In genomic region chr9:76542360-76542759, GRCh38 we compare ENCODE assay signal across 1 cellular context.
TF ChIP-seq lines count a peak whose summit lies in the region.

No MANE protein-coding gene starts in this region.

TF ChIP-seq in K562, 482 proteins besides CTCF, POLR2A, EP300 and RAD21 (continued from another document):
- TF ChIP-seq, protein P1, sequence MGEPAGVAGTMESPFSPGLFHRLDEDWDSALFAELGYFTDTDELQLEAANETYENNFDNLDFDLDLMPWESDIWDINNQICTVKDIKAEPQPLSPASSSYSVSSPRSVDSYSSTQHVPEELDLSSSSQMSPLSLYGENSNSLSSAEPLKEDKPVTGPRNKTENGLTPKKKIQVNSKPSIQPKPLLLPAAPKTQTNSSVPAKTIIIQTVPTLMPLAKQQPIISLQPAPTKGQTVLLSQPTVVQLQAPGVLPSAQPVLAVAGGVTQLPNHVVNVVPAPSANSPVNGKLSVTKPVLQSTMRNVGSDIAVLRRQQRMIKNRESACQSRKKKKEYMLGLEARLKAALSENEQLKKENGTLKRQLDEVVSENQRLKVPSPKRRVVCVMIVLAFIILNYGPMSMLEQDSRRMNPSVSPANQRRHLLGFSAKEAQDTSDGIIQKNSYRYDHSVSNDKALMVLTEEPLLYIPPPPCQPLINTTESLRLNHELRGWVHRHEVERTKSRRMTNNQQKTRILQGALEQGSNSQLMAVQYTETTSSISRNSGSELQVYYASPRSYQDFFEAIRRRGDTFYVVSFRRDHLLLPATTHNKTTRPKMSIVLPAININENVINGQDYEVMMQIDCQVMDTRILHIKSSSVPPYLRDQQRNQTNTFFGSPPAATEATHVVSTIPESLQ (CRISPR knock-in tag; IDR thresholded peaks at IDR 0.05), result no peak
- TF ChIP-seq, protein P2, sequence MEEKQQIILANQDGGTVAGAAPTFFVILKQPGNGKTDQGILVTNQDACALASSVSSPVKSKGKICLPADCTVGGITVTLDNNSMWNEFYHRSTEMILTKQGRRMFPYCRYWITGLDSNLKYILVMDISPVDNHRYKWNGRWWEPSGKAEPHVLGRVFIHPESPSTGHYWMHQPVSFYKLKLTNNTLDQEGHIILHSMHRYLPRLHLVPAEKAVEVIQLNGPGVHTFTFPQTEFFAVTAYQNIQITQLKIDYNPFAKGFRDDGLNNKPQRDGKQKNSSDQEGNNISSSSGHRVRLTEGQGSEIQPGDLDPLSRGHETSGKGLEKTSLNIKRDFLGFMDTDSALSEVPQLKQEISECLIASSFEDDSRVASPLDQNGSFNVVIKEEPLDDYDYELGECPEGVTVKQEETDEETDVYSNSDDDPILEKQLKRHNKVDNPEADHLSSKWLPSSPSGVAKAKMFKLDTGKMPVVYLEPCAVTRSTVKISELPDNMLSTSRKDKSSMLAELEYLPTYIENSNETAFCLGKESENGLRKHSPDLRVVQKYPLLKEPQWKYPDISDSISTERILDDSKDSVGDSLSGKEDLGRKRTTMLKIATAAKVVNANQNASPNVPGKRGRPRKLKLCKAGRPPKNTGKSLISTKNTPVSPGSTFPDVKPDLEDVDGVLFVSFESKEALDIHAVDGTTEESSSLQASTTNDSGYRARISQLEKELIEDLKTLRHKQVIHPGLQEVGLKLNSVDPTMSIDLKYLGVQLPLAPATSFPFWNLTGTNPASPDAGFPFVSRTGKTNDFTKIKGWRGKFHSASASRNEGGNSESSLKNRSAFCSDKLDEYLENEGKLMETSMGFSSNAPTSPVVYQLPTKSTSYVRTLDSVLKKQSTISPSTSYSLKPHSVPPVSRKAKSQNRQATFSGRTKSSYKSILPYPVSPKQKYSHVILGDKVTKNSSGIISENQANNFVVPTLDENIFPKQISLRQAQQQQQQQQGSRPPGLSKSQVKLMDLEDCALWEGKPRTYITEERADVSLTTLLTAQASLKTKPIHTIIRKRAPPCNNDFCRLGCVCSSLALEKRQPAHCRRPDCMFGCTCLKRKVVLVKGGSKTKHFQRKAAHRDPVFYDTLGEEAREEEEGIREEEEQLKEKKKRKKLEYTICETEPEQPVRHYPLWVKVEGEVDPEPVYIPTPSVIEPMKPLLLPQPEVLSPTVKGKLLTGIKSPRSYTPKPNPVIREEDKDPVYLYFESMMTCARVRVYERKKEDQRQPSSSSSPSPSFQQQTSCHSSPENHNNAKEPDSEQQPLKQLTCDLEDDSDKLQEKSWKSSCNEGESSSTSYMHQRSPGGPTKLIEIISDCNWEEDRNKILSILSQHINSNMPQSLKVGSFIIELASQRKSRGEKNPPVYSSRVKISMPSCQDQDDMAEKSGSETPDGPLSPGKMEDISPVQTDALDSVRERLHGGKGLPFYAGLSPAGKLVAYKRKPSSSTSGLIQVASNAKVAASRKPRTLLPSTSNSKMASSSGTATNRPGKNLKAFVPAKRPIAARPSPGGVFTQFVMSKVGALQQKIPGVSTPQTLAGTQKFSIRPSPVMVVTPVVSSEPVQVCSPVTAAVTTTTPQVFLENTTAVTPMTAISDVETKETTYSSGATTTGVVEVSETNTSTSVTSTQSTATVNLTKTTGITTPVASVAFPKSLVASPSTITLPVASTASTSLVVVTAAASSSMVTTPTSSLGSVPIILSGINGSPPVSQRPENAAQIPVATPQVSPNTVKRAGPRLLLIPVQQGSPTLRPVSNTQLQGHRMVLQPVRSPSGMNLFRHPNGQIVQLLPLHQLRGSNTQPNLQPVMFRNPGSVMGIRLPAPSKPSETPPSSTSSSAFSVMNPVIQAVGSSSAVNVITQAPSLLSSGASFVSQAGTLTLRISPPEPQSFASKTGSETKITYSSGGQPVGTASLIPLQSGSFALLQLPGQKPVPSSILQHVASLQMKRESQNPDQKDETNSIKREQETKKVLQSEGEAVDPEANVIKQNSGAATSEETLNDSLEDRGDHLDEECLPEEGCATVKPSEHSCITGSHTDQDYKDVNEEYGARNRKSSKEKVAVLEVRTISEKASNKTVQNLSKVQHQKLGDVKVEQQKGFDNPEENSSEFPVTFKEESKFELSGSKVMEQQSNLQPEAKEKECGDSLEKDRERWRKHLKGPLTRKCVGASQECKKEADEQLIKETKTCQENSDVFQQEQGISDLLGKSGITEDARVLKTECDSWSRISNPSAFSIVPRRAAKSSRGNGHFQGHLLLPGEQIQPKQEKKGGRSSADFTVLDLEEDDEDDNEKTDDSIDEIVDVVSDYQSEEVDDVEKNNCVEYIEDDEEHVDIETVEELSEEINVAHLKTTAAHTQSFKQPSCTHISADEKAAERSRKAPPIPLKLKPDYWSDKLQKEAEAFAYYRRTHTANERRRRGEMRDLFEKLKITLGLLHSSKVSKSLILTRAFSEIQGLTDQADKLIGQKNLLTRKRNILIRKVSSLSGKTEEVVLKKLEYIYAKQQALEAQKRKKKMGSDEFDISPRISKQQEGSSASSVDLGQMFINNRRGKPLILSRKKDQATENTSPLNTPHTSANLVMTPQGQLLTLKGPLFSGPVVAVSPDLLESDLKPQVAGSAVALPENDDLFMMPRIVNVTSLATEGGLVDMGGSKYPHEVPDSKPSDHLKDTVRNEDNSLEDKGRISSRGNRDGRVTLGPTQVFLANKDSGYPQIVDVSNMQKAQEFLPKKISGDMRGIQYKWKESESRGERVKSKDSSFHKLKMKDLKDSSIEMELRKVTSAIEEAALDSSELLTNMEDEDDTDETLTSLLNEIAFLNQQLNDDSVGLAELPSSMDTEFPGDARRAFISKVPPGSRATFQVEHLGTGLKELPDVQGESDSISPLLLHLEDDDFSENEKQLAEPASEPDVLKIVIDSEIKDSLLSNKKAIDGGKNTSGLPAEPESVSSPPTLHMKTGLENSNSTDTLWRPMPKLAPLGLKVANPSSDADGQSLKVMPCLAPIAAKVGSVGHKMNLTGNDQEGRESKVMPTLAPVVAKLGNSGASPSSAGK (IDR thresholded peaks at IDR 0.05), result 0 out of 2 replicates have a peak, but pooled peaks have one; percentile 13
- TF ChIP-seq, protein P3, sequence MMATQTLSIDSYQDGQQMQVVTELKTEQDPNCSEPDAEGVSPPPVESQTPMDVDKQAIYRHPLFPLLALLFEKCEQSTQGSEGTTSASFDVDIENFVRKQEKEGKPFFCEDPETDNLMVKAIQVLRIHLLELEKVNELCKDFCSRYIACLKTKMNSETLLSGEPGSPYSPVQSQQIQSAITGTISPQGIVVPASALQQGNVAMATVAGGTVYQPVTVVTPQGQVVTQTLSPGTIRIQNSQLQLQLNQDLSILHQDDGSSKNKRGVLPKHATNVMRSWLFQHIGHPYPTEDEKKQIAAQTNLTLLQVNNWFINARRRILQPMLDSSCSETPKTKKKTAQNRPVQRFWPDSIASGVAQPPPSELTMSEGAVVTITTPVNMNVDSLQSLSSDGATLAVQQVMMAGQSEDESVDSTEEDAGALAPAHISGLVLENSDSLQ (IDR thresholded peaks at IDR 0.05), result 0 out of 2 replicates have a peak, but pooled peaks have one; percentile 31
- TF ChIP-seq ID3 (CRISPR knock-in tag; IDR thresholded peaks at IDR 0.05) (no peak), ID3 (tag; IDR thresholded peaks at IDR 0.05) (no peak), MNT (conservative IDR thresholded peaks at IDR 0.05) (0 out of 4 replicates have a peak, but pooled peaks of 1 of the 2 experiments have one; percentile 27), MYC (IDR thresholded peaks at IDR 0.05; ENCODE audit: low read depth, low read length) (peak; percentile 54; the same call in 1 of the 2 replicates), MYC (CRISPR knock-in tag; IDR thresholded peaks at IDR 0.05; ENCODE audit: borderline replicate concordance, low read depth) (no peak), YY1 (IDR thresholded peaks at IDR 0.05; ENCODE audit: borderline replicate concordance in 1 of 3, control insufficient read depth in 1 of 3, extremely low read depth in 1 of 3, insufficient read depth in 3 of 3, insufficient read length in 1 of 3, insufficient replicate concordance in 2 of 3, low read depth in 1 of 3, low read length in 2 of 3) (peak in 2 of 3 experiments; percentile 14 to 61), ZNF766 (CRISPR knock-in tag; conservative IDR thresholded peaks at IDR 0.05) (0 out of 2 replicates have a peak, but pooled peaks have one; percentile 32), ZNF146 (CRISPR knock-in tag; IDR thresholded peaks at IDR 0.05; ENCODE audit: unreplicated experiment) (no peak), PRMT5 (CRISPR knock-in tag; IDR thresholded peaks at IDR 0.05) (no peak), POLR2H (tag; IDR thresholded peaks at IDR 0.05; ENCODE audit: low read depth) (peak; percentile 62), KLF16 (IDR thresholded peaks at IDR 0.05) (peak; percentile 53; the same call in 1 of the 2 replicates), REST (CRISPR knock-in tag; IDR thresholded peaks at IDR 0.05; ENCODE audit: low read depth) (no peak)
TF ChIP-seq in K562: peak in this region for 10.
